In the genomic region with DNA sequence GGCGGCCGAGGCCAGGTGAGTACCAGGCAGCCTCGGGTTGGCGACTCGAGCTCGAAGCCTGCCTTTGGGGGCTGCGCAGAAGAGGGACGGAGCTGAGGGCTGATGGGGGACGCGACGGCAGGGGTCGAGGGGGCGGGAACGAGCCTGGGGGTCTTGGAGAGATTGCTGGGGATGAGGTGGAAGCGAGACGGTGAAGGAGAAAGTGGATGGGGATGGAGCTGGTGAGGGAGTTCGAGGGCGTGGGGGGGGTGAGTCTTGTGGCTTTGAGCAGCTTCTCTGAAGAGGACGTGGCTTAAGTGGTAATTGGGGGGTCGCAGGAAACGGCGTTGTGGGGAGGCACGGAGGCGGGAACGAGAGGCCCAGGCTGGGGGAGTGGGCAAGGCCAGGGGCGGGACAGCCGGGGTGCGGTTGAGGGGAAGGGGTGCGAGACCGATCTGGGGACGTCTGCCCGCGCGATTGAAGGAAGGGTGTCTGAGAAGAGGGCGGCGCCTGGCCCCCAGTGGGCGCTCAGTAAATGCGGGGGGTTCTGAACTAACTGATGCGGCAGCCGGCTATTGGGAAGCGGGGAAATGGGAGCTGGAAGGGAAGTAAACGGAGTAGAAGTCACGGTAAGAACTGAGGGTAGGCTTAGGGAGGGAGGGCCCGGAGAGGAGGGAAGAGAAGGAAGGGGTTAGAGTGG, we compare ENCODE assay signal across 2 cellular contexts.
TF ChIP-seq lines count a peak whose summit lies in the region.

No MANE protein-coding gene starts in this region.

TF ChIP-seq in A549, 52 proteins besides CTCF, POLR2A, EP300 and RAD21 (continued from another document):
- TF ChIP-seq, protein P1, sequence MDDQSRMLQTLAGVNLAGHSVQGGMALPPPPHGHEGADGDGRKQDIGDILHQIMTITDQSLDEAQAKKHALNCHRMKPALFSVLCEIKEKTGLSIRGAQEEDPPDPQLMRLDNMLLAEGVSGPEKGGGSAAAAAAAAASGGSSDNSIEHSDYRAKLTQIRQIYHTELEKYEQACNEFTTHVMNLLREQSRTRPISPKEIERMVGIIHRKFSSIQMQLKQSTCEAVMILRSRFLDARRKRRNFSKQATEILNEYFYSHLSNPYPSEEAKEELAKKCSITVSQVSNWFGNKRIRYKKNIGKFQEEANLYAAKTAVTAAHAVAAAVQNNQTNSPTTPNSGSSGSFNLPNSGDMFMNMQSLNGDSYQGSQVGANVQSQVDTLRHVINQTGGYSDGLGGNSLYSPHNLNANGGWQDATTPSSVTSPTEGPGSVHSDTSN (IDR thresholded peaks at IDR 0.05): no peak
- TF ChIP-seq, protein P2, sequence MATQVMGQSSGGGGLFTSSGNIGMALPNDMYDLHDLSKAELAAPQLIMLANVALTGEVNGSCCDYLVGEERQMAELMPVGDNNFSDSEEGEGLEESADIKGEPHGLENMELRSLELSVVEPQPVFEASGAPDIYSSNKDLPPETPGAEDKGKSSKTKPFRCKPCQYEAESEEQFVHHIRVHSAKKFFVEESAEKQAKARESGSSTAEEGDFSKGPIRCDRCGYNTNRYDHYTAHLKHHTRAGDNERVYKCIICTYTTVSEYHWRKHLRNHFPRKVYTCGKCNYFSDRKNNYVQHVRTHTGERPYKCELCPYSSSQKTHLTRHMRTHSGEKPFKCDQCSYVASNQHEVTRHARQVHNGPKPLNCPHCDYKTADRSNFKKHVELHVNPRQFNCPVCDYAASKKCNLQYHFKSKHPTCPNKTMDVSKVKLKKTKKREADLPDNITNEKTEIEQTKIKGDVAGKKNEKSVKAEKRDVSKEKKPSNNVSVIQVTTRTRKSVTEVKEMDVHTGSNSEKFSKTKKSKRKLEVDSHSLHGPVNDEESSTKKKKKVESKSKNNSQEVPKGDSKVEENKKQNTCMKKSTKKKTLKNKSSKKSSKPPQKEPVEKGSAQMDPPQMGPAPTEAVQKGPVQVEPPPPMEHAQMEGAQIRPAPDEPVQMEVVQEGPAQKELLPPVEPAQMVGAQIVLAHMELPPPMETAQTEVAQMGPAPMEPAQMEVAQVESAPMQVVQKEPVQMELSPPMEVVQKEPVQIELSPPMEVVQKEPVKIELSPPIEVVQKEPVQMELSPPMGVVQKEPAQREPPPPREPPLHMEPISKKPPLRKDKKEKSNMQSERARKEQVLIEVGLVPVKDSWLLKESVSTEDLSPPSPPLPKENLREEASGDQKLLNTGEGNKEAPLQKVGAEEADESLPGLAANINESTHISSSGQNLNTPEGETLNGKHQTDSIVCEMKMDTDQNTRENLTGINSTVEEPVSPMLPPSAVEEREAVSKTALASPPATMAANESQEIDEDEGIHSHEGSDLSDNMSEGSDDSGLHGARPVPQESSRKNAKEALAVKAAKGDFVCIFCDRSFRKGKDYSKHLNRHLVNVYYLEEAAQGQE (IDR thresholded peaks at IDR 0.05): no peak
- TF ChIP-seq TP53 (CRISPR knock-in tag; IDR thresholded peaks at IDR 0.05) (no peak), CHD4 (IDR thresholded peaks at IDR 0.05; ENCODE audit: borderline replicate concordance) (no peak), JUN (IDR thresholded peaks at IDR 0.05) (peak in 1 of 2 experiments; percentile 42; a peak in 1 of 5 replicates), BHLHE40 (IDR thresholded peaks at IDR 0.05; ENCODE audit: low read depth, low read length) (no peak), PHF8 (IDR thresholded peaks at IDR 0.05; ENCODE audit: borderline replicate concordance, low read depth) (peak; percentile 55; the same call in 1 of the 2 replicates)
- TF ChIP-seq, protein P3, sequence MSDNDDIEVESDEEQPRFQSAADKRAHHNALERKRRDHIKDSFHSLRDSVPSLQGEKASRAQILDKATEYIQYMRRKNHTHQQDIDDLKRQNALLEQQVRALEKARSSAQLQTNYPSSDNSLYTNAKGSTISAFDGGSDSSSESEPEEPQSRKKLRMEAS (IDR thresholded peaks at IDR 0.05): 0 out of 2 replicates have a peak, but pooled peaks have one; percentile 17
- TF ChIP-seq, protein P4, sequence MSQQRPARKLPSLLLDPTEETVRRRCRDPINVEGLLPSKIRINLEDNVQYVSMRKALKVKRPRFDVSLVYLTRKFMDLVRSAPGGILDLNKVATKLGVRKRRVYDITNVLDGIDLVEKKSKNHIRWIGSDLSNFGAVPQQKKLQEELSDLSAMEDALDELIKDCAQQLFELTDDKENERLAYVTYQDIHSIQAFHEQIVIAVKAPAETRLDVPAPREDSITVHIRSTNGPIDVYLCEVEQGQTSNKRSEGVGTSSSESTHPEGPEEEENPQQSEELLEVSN (IDR thresholded peaks at IDR 0.05; ENCODE audit: borderline replicate concordance, low read depth): no peak

TF ChIP-seq in GM23338, 12 proteins besides CTCF, POLR2A, EP300 and RAD21 (continued from another document):
- TF ChIP-seq, protein P5, sequence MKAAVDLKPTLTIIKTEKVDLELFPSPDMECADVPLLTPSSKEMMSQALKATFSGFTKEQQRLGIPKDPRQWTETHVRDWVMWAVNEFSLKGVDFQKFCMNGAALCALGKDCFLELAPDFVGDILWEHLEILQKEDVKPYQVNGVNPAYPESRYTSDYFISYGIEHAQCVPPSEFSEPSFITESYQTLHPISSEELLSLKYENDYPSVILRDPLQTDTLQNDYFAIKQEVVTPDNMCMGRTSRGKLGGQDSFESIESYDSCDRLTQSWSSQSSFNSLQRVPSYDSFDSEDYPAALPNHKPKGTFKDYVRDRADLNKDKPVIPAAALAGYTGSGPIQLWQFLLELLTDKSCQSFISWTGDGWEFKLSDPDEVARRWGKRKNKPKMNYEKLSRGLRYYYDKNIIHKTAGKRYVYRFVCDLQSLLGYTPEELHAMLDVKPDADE (IDR thresholded peaks at IDR 0.05): no peak
